Comparison of ENCODE assay signal across 1 cellular context in the genomic region with DNA sequence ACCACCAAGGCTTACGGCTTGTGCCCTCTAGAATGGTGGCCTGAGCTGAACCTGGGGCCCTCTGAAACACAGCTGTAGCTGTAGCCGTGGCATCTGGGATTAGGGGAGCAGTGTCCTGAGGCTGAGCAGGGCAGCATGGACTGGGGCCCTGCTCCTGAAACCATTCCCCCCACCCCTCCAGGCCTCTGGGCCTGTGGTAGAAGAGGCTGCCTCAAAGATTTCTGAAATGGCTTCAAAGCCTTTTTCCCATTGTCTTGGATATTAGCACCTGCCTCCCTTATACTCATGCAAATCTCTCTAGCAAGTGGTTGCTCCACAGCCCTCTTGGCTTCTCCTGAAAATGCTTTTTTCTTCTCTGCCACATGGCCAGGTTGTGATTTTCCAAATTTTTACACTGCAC.
TF ChIP-seq lines count a peak whose summit lies in the region.

No MANE protein-coding gene starts in this region.

TF ChIP-seq in GM23338, 12 proteins besides CTCF, POLR2A, EP300 and RAD21:
- TF ChIP-seq, protein P1, sequence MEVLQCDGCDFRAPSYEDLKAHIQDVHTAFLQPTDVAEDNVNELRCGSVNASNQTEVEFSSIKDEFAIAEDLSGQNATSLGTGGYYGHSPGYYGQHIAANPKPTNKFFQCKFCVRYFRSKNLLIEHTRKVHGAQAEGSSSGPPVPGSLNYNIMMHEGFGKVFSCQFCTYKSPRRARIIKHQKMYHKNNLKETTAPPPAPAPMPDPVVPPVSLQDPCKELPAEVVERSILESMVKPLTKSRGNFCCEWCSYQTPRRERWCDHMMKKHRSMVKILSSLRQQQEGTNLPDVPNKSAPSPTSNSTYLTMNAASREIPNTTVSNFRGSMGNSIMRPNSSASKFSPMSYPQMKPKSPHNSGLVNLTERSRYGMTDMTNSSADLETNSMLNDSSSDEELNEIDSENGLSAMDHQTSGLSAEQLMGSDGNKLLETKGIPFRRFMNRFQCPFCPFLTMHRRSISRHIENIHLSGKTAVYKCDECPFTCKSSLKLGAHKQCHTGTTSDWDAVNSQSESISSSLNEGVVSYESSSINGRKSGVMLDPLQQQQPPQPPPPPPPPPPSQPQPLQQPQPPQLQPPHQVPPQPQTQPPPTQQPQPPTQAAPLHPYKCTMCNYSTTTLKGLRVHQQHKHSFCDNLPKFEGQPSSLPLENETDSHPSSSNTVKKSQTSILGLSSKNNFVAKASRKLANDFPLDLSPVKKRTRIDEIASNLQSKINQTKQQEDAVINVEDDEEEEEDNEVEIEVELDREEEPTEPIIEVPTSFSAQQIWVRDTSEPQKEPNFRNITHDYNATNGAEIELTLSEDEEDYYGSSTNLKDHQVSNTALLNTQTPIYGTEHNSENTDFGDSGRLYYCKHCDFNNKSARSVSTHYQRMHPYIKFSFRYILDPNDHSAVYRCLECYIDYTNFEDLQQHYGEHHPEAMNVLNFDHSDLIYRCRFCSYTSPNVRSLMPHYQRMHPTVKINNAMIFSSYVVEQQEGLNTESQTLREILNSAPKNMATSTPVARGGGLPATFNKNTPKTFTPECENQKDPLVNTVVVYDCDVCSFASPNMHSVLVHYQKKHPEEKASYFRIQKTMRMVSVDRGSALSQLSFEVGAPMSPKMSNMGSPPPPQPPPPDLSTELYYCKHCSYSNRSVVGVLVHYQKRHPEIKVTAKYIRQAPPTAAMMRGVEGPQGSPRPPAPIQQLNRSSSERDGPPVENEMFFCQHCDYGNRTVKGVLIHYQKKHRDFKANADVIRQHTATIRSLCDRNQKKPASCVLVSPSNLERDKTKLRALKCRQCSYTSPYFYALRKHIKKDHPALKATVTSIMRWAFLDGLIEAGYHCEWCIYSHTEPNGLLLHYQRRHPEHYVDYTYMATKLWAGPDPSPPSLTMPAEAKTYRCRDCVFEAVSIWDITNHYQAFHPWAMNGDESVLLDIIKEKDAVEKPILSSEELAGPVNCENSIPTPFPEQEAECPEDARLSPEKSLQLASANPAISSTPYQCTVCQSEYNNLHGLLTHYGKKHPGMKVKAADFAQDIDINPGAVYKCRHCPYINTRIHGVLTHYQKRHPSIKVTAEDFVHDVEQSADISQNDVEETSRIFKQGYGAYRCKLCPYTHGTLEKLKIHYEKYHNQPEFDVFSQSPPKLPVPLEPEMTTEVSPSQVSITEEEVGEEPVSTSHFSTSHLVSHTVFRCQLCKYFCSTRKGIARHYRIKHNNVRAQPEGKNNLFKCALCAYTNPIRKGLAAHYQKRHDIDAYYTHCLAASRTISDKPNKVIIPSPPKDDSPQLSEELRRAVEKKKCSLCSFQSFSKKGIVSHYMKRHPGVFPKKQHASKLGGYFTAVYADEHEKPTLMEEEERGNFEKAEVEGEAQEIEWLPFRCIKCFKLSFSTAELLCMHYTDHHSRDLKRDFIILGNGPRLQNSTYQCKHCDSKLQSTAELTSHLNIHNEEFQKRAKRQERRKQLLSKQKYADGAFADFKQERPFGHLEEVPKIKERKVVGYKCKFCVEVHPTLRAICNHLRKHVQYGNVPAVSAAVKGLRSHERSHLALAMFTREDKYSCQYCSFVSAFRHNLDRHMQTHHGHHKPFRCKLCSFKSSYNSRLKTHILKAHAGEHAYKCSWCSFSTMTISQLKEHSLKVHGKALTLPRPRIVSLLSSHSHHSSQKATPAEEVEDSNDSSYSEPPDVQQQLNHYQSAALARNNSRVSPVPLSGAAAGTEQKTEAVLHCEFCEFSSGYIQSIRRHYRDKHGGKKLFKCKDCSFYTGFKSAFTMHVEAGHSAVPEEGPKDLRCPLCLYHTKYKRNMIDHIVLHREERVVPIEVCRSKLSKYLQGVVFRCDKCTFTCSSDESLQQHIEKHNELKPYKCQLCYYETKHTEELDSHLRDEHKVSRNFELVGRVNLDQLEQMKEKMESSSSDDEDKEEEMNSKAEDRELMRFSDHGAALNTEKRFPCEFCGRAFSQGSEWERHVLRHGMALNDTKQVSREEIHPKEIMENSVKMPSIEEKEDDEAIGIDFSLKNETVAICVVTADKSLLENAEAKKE (CRISPR knock-in tag; IDR thresholded peaks at IDR 0.05) = peak; percentile 88
- TF ChIP-seq EZH2 (IDR thresholded peaks at IDR 0.05; ENCODE audit: low read depth, unreplicated experiment) (no peak), CREB1 (CRISPR knock-in tag; IDR thresholded peaks at IDR 0.05; ENCODE audit: low read depth) (no peak), EZH2phosphoT487 (IDR thresholded peaks at IDR 0.05; ENCODE audit: unreplicated experiment) (no peak), STAT1 (IDR thresholded peaks at IDR 0.05; ENCODE audit: unreplicated experiment) (no peak), ZNF331 (CRISPR knock-in tag; IDR thresholded peaks at IDR 0.05; ENCODE audit: low read depth) (no peak), POLR2AphosphoS5 (IDR thresholded peaks at IDR 0.05; ENCODE audit: low read depth) (no peak), NANOG (IDR thresholded peaks at IDR 0.05; ENCODE audit: borderline replicate concordance) (0 out of 2 replicates have a peak, but pooled peaks have one; percentile 30), JUNB (IDR thresholded peaks at IDR 0.05; ENCODE audit: unreplicated experiment) (no peak), ZNF114 (CRISPR knock-in tag; IDR thresholded peaks at IDR 0.05) (no peak)
- TF ChIP-seq, protein P2, sequence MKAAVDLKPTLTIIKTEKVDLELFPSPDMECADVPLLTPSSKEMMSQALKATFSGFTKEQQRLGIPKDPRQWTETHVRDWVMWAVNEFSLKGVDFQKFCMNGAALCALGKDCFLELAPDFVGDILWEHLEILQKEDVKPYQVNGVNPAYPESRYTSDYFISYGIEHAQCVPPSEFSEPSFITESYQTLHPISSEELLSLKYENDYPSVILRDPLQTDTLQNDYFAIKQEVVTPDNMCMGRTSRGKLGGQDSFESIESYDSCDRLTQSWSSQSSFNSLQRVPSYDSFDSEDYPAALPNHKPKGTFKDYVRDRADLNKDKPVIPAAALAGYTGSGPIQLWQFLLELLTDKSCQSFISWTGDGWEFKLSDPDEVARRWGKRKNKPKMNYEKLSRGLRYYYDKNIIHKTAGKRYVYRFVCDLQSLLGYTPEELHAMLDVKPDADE (IDR thresholded peaks at IDR 0.05) = no peak
- TF ChIP-seq, protein P3, sequence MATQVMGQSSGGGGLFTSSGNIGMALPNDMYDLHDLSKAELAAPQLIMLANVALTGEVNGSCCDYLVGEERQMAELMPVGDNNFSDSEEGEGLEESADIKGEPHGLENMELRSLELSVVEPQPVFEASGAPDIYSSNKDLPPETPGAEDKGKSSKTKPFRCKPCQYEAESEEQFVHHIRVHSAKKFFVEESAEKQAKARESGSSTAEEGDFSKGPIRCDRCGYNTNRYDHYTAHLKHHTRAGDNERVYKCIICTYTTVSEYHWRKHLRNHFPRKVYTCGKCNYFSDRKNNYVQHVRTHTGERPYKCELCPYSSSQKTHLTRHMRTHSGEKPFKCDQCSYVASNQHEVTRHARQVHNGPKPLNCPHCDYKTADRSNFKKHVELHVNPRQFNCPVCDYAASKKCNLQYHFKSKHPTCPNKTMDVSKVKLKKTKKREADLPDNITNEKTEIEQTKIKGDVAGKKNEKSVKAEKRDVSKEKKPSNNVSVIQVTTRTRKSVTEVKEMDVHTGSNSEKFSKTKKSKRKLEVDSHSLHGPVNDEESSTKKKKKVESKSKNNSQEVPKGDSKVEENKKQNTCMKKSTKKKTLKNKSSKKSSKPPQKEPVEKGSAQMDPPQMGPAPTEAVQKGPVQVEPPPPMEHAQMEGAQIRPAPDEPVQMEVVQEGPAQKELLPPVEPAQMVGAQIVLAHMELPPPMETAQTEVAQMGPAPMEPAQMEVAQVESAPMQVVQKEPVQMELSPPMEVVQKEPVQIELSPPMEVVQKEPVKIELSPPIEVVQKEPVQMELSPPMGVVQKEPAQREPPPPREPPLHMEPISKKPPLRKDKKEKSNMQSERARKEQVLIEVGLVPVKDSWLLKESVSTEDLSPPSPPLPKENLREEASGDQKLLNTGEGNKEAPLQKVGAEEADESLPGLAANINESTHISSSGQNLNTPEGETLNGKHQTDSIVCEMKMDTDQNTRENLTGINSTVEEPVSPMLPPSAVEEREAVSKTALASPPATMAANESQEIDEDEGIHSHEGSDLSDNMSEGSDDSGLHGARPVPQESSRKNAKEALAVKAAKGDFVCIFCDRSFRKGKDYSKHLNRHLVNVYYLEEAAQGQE (IDR thresholded peaks at IDR 0.05; ENCODE audit: unreplicated experiment) = no peak
